In the genomic region with DNA sequence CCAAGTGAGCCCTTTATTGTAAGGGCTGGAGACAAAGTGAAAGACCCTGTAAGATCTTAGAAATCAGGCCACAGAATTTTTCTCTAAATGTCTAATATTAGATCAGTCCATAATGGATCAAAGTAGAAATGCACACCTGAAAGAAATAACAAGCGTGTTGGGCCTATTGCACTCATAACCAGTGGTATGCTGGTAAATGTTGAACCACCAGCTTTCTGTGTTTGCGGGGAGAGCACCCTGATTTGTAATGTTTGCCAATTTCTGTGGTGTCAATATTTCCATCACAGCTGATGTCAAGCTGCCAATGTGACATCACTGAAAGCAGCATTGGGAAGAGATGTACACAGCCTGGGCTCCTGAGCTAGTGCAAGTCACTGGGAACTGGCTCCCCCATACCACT, we compare ENCODE assay signal across 23 cellular contexts. TPM values are rescaled to one million over a fixed set of nuclear protein-coding genes. Genes with fewer than 3 reads are reported as not detected.
DNase-seq lines count a peak whose midpoint lies in the region; ATAC-seq, FAIRE-seq and TF ChIP-seq lines count a peak whose summit lies in the region.
"Had no signal": no experiment of that assay in that cellular context is flagged by ENCODE, and none has a peak within 500 bp of the region (broad histone marks: within the 10 kb centered on the region; RNA-seq: fewer than 3 reads in every experiment).

No MANE protein-coding gene starts in this region.

- H3K27ac ChIP-seq in RWPE1: peak overlapping the region; percentile 72
- H3K27ac ChIP-seq: BLaER1 had no signal

- no peaks in the 10 kb centered on the region for H3K9me3 Mint-ChIP-seq in activated T-cell treated with anti-CD3 and anti-CD28 coated beads, Interleukin-2, amount 50 U/mL, for 72 hours
- no peaks in the 10 kb centered on the region for H3K9me3 Mint-ChIP-seq in activated T-cell treated with anti-CD3 and anti-CD28 coated beads, Interleukin-2, amount 50 U/mL, for 4 hours
- H3K9me3 Mint-ChIP-seq in activated T-helper 2 cell treated with anti-CD3 and anti-CD28 coated beads, Interferon-gamma antibody, Interleukin-2, Interleukin-4, amounts not matched to agents 10 μg/mL and 5 μg/mL and 100 μg/mL, durations not matched to agents 14 hours and 24 hours and 36 hours: no peaks in the 10 kb centered on the region
- no peaks in the 10 kb centered on the region for H3K9me3 Mint-ChIP-seq in stimulated activated effector memory CD8-positive, alpha-beta T cell treated with anti-CD3 and anti-CD28 coated beads, Interleukin-12 subunit alpha, Interleukin-12 subunit beta, amount 100 ng/mL, for 72 hours
- H3K9me3 Mint-ChIP-seq: GM23338, H9, HFFc6 had no signal

- no peak for DNase-seq in activated T-cell treated with anti-CD3 and anti-CD28 coated beads, Interleukin-2, amount 50 U/mL, for 72 hours
- DNase-seq in activated T-cell treated with anti-CD3 and anti-CD28 coated beads, Interleukin-2, amount 50 U/mL, for 4 hours: no peak
- DNase-seq in RWPE1 (ENCODE audit: low spot score) (no peak), GF-D8 (lab: John Stamatoyannopoulos, UW) (no peak), activated gamma-delta T cell (lab: John Stamatoyannopoulos, UW) (no peak), D721Med (ENCODE audit: insufficient read length, low spot score) (no peak)
- DNase-seq in activated T-helper 2 cell treated with anti-CD3 and anti-CD28 coated beads, Interferon-gamma antibody, Interleukin-2, Interleukin-4, amounts not matched to agents 10 μg/mL and 5 μg/mL and 100 μg/mL, durations not matched to agents 14 hours and 24 hours and 36 hours (ENCODE audit: low spot score): no peak
- DNase-seq in stimulated activated effector memory CD8-positive, alpha-beta T cell treated with anti-CD3 and anti-CD28 coated beads, Interleukin-12 subunit alpha, Interleukin-12 subunit beta, amount 100 ng/mL, for 72 hours (ENCODE audit: low spot score in 2 of 2): no peak
- DNase-seq: CD4-positive, CD25-positive, alpha-beta regulatory T cell; H9; HFFc6; Karpas-422; NCI-H146; NCI-H1930; NCI-H526; NCI-H82; NK-92 treated with Interleukin-12 subunit alpha and Interleukin-12 subunit beta, amount 100 ng/mL, for 24 hours; Right ventricle myocardium superior had no signal

- CTCF ChIA-PET in RWPE1 (lab: Yijun Ruan, JAX): no interaction called here

- peak; percentile 24 to 41 for ATAC-seq in activated T-cell treated with anti-CD3 and anti-CD28 coated beads, Interleukin-2, amount 50 U/mL, for 72 hours (replicated peaks in 1 of 2)
- ATAC-seq in activated T-cell treated with anti-CD3 and anti-CD28 coated beads, Interleukin-2, amount 50 U/mL, for 4 hours: no peak
- ATAC-seq in stimulated activated effector memory CD8-positive, alpha-beta T cell treated with anti-CD3 and anti-CD28 coated beads, Interleukin-12 subunit alpha, Interleukin-12 subunit beta, amount 100 ng/mL, for 72 hours: peak; percentile 19
- ATAC-seq: GM23338, HepG2, PC-3 had no signal

- POLR2A ChIA-PET in RWPE1 (lab: Yijun Ruan, JAX; ENCODE audit: low non-redundant PET): interaction anchor here (0.6 kb wide), 1 partner anchor 935 kb away, joined by 3 read pairs; no protein-coding TSS in a partner anchor

- H3K36me3 Mint-ChIP-seq in activated T-cell treated with anti-CD3 and anti-CD28 coated beads, Interleukin-2, amount 50 U/mL, for 72 hours (ENCODE audit: insufficient read depth in 2 of 2): no peaks in the 10 kb centered on the region
- H3K36me3 Mint-ChIP-seq in activated T-cell treated with anti-CD3 and anti-CD28 coated beads, Interleukin-2, amount 50 U/mL, for 4 hours (ENCODE audit: insufficient read depth): peaks cover 11% of the 10 kb centered on the region
- peaks cover 11% of the 10 kb centered on the region for H3K36me3 Mint-ChIP-seq in activated T-helper 2 cell treated with anti-CD3 and anti-CD28 coated beads, Interferon-gamma antibody, Interleukin-2, Interleukin-4, amounts not matched to agents 10 μg/mL and 5 μg/mL and 100 μg/mL, durations not matched to agents 14 hours and 24 hours and 36 hours (ENCODE audit: low read depth)
- peaks cover 2% of the 10 kb centered on the region for H3K36me3 Mint-ChIP-seq in stimulated activated effector memory CD8-positive, alpha-beta T cell treated with anti-CD3 and anti-CD28 coated beads, Interleukin-12 subunit alpha, Interleukin-12 subunit beta, amount 100 ng/mL, for 72 hours

- H3K4me1 Mint-ChIP-seq in activated T-cell treated with anti-CD3 and anti-CD28 coated beads, Interleukin-2, amount 50 U/mL, for 72 hours (ENCODE audit: low read depth): peaks cover 16% of the 10 kb centered on the region
- no peaks in the 10 kb centered on the region for H3K4me1 Mint-ChIP-seq in activated T-cell treated with anti-CD3 and anti-CD28 coated beads, Interleukin-2, amount 50 U/mL, for 4 hours (ENCODE audit: low read depth)
- H3K4me1 Mint-ChIP-seq in activated T-helper 2 cell treated with anti-CD3 and anti-CD28 coated beads, Interferon-gamma antibody, Interleukin-2, Interleukin-4, amounts not matched to agents 10 μg/mL and 5 μg/mL and 100 μg/mL, durations not matched to agents 14 hours and 24 hours and 36 hours (ENCODE audit: low read depth): peaks cover 15% of the 10 kb centered on the region
- H3K4me1 Mint-ChIP-seq in stimulated activated effector memory CD8-positive, alpha-beta T cell treated with anti-CD3 and anti-CD28 coated beads, Interleukin-12 subunit alpha, Interleukin-12 subunit beta, amount 100 ng/mL, for 72 hours: no peaks in the 10 kb centered on the region
- H3K4me1 Mint-ChIP-seq: GM23338, H9 had no signal

- no peak overlapping the region for H3K4me3 Mint-ChIP-seq in activated T-cell treated with anti-CD3 and anti-CD28 coated beads, Interleukin-2, amount 50 U/mL, for 72 hours
- H3K4me3 Mint-ChIP-seq in activated T-cell treated with anti-CD3 and anti-CD28 coated beads, Interleukin-2, amount 50 U/mL, for 4 hours: no peak overlapping the region
- no peak overlapping the region for H3K4me3 Mint-ChIP-seq in activated T-helper 2 cell treated with anti-CD3 and anti-CD28 coated beads, Interferon-gamma antibody, Interleukin-2, Interleukin-4, amounts not matched to agents 10 μg/mL and 5 μg/mL and 100 μg/mL, durations not matched to agents 14 hours and 24 hours and 36 hours (ENCODE audit: low read depth)
- H3K4me3 Mint-ChIP-seq in stimulated activated effector memory CD8-positive, alpha-beta T cell treated with anti-CD3 and anti-CD28 coated beads, Interleukin-12 subunit alpha, Interleukin-12 subunit beta, amount 100 ng/mL, for 72 hours: no peak overlapping the region
- H3K4me3 Mint-ChIP-seq: CD4-positive, CD25-positive, alpha-beta regulatory T cell; GM23338; H9; HFFc6 had no signal

- TF ChIP-seq CTCF in RWPE1 (conservative IDR thresholded peaks at IDR 0.05; ENCODE audit: low read depth): no peak
- no peak for TF ChIP-seq CTCF in D721Med (IDR thresholded peaks at IDR 0.05; ENCODE audit: insufficient read depth, missing control alignments)

- no peak for FAIRE-seq in D721Med (lab: Jason Lieb, UNC)
- FAIRE-seq: A204.1, HepG2 had no signal

- intact Hi-C loops in activated T-helper 2 cell treated with anti-CD3 and anti-CD28 coated beads, Interferon-gamma antibody, Interleukin-2, Interleukin-4, amounts not matched to agents 10 μg/mL and 5 μg/mL and 100 μg/mL, durations not matched to agents 14 hours and 24 hours and 36 hours (cut with micrococcal nuclease): no loop called here

- peaks cover 6% of the 10 kb centered on the region for H3K27me3 Mint-ChIP-seq in activated T-cell treated with anti-CD3 and anti-CD28 coated beads, Interleukin-2, amount 50 U/mL, for 72 hours (ENCODE audit: low read depth)
- no peaks in the 10 kb centered on the region for H3K27me3 Mint-ChIP-seq in activated T-cell treated with anti-CD3 and anti-CD28 coated beads, Interleukin-2, amount 50 U/mL, for 4 hours (ENCODE audit: low read depth)
- H3K27me3 Mint-ChIP-seq in activated T-helper 2 cell treated with anti-CD3 and anti-CD28 coated beads, Interferon-gamma antibody, Interleukin-2, Interleukin-4, amounts not matched to agents 10 μg/mL and 5 μg/mL and 100 μg/mL, durations not matched to agents 14 hours and 24 hours and 36 hours (ENCODE audit: low read depth): no peaks in the 10 kb centered on the region

- no peak overlapping the region for H3K27ac Mint-ChIP-seq in activated T-cell treated with anti-CD3 and anti-CD28 coated beads, Interleukin-2, amount 50 U/mL, for 72 hours
- H3K27ac Mint-ChIP-seq in activated T-helper 2 cell treated with anti-CD3 and anti-CD28 coated beads, Interferon-gamma antibody, Interleukin-2, Interleukin-4, amounts not matched to agents 10 μg/mL and 5 μg/mL and 100 μg/mL, durations not matched to agents 14 hours and 24 hours and 36 hours: peak overlapping the region; percentile 53
- H3K27ac Mint-ChIP-seq in stimulated activated effector memory CD8-positive, alpha-beta T cell treated with anti-CD3 and anti-CD28 coated beads, Interleukin-12 subunit alpha, Interleukin-12 subunit beta, amount 100 ng/mL, for 72 hours: no peak overlapping the region
- H3K27ac Mint-ChIP-seq: CD4-positive, CD25-positive, alpha-beta regulatory T cell; GM23338; H9; HFFc6 had no signal

RNA-seq across cellular contexts. Expression of a gene that starts 46.2 kb away (rescaled TPM):
- total RNA-seq in activated T-cell treated with anti-CD3 and anti-CD28 coated beads, Interleukin-2, amount 50 U/mL, for 72 hours: 10 to 100 TPM; 16.1 to 20.5 TPM
- 10 to 100 TPM; 15.1 to 30.4 (median 21.0) TPM for total RNA-seq in activated T-cell treated with anti-CD3 and anti-CD28 coated beads, Interleukin-2, amount 50 U/mL, for 4 hours
- 33.7 and 34.9 TPM in 2 replicates for total RNA-seq in activated T-helper 2 cell treated with anti-CD3 and anti-CD28 coated beads, Interferon-gamma antibody, Interleukin-2, Interleukin-4, amounts not matched to agents 10 μg/mL and 5 μg/mL and 100 μg/mL, durations not matched to agents 14 hours and 24 hours and 36 hours

Comparison
In these comparisons a context has a peak if more than half of its experiments do, and no peak if none do; other contexts are left out.
1. ATAC-seq: peak in activated T-cell treated with anti-CD3 and anti-CD28 coated beads, Interleukin-2, amount 50 U/mL, for 72 hours (2 of 2) and stimulated activated effector memory CD8-positive, alpha-beta T cell treated with anti-CD3 and anti-CD28 coated beads, Interleukin-12 subunit alpha, Interleukin-12 subunit beta, amount 100 ng/mL, for 72 hours (single experiment); none in activated T-cell treated with anti-CD3 and anti-CD28 coated beads, Interleukin-2, amount 50 U/mL, for 4 hours (0 of 2).